Comparison of ENCODE assay signal across 12 cellular contexts in the genomic region with DNA sequence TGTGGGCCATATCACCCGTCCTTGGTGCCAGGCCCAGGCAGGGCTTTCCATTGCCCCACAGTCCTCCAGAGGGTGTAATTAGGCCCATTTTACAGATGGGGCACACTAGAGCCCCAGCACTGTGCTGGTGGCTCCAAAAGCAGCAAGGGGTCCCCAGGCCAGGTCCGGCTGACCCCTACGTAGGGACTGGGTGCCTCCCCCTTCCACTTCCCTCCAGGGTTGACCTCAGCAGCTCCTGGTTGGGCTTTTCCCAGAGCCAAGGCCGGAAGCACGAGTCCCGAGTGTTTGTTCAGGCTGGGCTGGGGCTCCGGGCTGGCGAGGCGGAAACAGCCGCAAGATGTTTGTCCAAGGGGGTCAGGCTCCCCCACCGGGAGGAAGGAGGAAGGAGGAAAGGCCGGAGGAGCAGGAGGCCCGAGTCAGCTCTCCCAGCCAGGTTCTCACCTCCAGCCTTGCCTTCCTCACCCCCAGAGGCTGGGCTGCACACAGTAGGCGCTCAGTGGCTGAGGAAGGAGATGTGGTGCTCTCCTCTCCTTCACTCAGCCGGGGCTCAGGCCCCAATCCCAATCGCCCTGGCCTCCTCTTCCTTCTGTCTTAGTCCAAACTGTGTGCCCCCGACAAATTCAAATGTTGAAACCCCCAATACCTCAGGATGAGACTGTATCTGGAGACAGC. TPM values are rescaled to one million over a fixed set of nuclear protein-coding genes. Genes with fewer than 3 reads are reported as not detected.
DNase-seq lines count a peak whose midpoint lies in the region; ATAC-seq and TF ChIP-seq lines count a peak whose summit lies in the region.
"Had no signal": no experiment of that assay in that cellular context is flagged by ENCODE, and none has a peak within 500 bp of the region (broad histone marks: within the 10 kb centered on the region; RNA-seq: fewer than 3 reads in every experiment).

No MANE protein-coding gene starts in this region.

- H3K9me3 ChIP-seq in SK-N-SH (no peaks in the 10 kb centered on the region), muscle layer of colon (ENCODE audit: low read length) (no peaks in the 10 kb centered on the region)

- ATAC-seq in SK-N-SH treated with all-trans-retinoic acid at 6 μM for 48 hours, result no peak
- ATAC-seq: activated CD8-positive, alpha-beta T cell treated with anti-CD3 and anti-CD28 coated beads, Interleukin-2, amount 10 ng/mL, durations not matched to agents 7 days and 5 days had no signal

- no peaks in the 10 kb centered on the region for H4K20me1 ChIP-seq in SK-N-SH (ENCODE audit: insufficient read depth)

- in situ Hi-C loops in KBM-7 (cut with MboI; ENCODE audit: low pct_unique_long_range_greater_than_20kb, low sequenced_read_pairs), result no loop called here

- TF ChIP-seq EP300 in SK-N-SH (IDR thresholded peaks at IDR 0.05; ENCODE audit: borderline replicate concordance in 1 of 2, low read depth in 1 of 2, low read length in 1 of 2), result no peak

- 80% methylated on average over 9 of the region's 17 CpGs for WGBS in SK-N-SH (ENCODE audit: low lambda C conversion rate)

- no peak overlapping the region for H3K27ac ChIP-seq in SK-N-SH (ENCODE audit: low read depth in 2 of 2, low read length in 1 of 2)
- peak overlapping the region; percentile 7 for H3K27ac ChIP-seq in muscle layer of colon (ENCODE audit: low read depth, low read length)
- H3K27ac ChIP-seq: SK-N-MC had no signal

- H3K4me3 ChIP-seq in SK-N-SH (ENCODE audit: low read depth in 2 of 2, low read length in 1 of 2) (no peak overlapping the region), fibroblast of pulmonary artery (replicated peaks; ENCODE audit: low read depth, low read length) (no peak overlapping the region), muscle layer of colon (ENCODE audit: low read depth in 1 of 2, low read length in 2 of 2) (no peak overlapping the region)
- H3K4me3 ChIP-seq: SK-N-MC had no signal

- CTCF ChIA-PET in SK-N-SH (lab: Yijun Ruan, JAX), result no interaction called here
- CTCF ChIA-PET in HEK293T (lab: Yijun Ruan, JAX), result interaction anchor here (1.6 kb wide), 1 partner anchor 319 kb away, joined by 3 read pairs; no protein-coding TSS in a partner anchor

- DNase-seq in SK-N-SH (peak; percentile 27), fibroblast of pulmonary artery (ENCODE audit: low read depth) (peak; percentile 50), ureter (ENCODE audit: low spot score) (peak; percentile 82), HEK293T (ENCODE audit: extremely low spot score) (no peak), KBM-7 (no peak), OCI-M1 (lab: John Stamatoyannopoulos, UW) (no peak)
- DNase-seq: activated CD8-positive, alpha-beta T cell treated with anti-CD3 and anti-CD28 coated beads, Interleukin-2, amount 10 ng/mL, durations not matched to agents 7 days and 5 days; NCI-H226; occipital lobe had no signal

- no peaks in the 10 kb centered on the region for H3K27me3 ChIP-seq in SK-N-SH (ENCODE audit: insufficient read depth)
- no peaks in the 10 kb centered on the region for H3K27me3 ChIP-seq in muscle layer of colon (ENCODE audit: control insufficient read depth in 1 of 2, insufficient read depth in 2 of 2, low read length in 2 of 2)

- H3K9ac ChIP-seq in SK-N-SH (no peak overlapping the region), muscle layer of colon (ENCODE audit: low read length) (no peak overlapping the region)

- no peaks in the 10 kb centered on the region for H3F3A ChIP-seq in SK-N-SH (replicated peaks; ENCODE audit: insufficient read depth)

- no peaks in the 10 kb centered on the region for H3K9me2 ChIP-seq in SK-N-SH

- TF ChIP-seq RAD21 in SK-N-SH (IDR thresholded peaks at IDR 0.05; ENCODE audit: low read length), result no peak

- no peak overlapping the region for H2AFZ ChIP-seq in SK-N-SH (ENCODE audit: low read depth)

- POLR2A ChIA-PET in SK-N-SH (lab: Yijun Ruan, JAX) (no interaction called here), HEK293T (lab: Yijun Ruan, JAX) (no interaction called here)

- H3K4me1 ChIP-seq in SK-N-SH (ENCODE audit: control insufficient read depth in 1 of 2, insufficient read depth in 2 of 2, low read depth in 1 of 2, low read length in 1 of 2) (no peaks in the 10 kb centered on the region; a peak in 1 of 4 replicates), muscle layer of colon (ENCODE audit: insufficient read depth, low read length) (peaks cover 40% of the 10 kb centered on the region)

- H3K36me3 ChIP-seq in SK-N-SH (replicated peaks in 1 of 2; ENCODE audit: control insufficient read depth in 1 of 2, insufficient read depth in 2 of 2, low read length in 1 of 2), result no peaks in the 10 kb centered on the region
- no peaks in the 10 kb centered on the region for H3K36me3 ChIP-seq in muscle layer of colon (ENCODE audit: insufficient read depth, low read length)

- no peak overlapping the region for H3K4me2 ChIP-seq in SK-N-SH

- H3K79me2 ChIP-seq in SK-N-SH (ENCODE audit: insufficient read depth), result no peaks in the 10 kb centered on the region

- TF ChIP-seq CTCF in SK-N-SH (IDR thresholded peaks at IDR 0.05) (no peak), fibroblast of pulmonary artery (IDR thresholded peaks at IDR 0.05; ENCODE audit: low read length, missing control alignments) (no peak)

TF ChIP-seq in SK-N-SH, 30 proteins besides CTCF, POLR2A, EP300 and RAD21:
- no peak for TF ChIP-seq FOSL2 (IDR thresholded peaks at IDR 0.05; ENCODE audit: borderline replicate concordance, low read depth)
- TF ChIP-seq YY1 (IDR thresholded peaks at IDR 0.05; ENCODE audit: low read depth), result no peak
- no peak for TF ChIP-seq EZH2phosphoT487 (IDR thresholded peaks at IDR 0.05; ENCODE audit: borderline replicate concordance, low read depth)
- no peak for TF ChIP-seq MEF2A (IDR thresholded peaks at IDR 0.05; ENCODE audit: borderline replicate concordance, low read depth)
- no peak for TF ChIP-seq NRF1 (IDR thresholded peaks at IDR 0.05; ENCODE audit: low read depth, low read length)
- no peak for TF ChIP-seq RCOR1 (IDR thresholded peaks at IDR 0.05; ENCODE audit: low read length)
- no peak for TF ChIP-seq JUND (IDR thresholded peaks at IDR 0.05)
- no peak for TF ChIP-seq GABPA (IDR thresholded peaks at IDR 0.05; ENCODE audit: low read depth)
- TF ChIP-seq SIN3A (IDR thresholded peaks at IDR 0.05; ENCODE audit: borderline replicate concordance, low read depth, low read length), result no peak

TF ChIP-seq in SK-N-SH treated with all-trans-retinoic acid at 6 μM for 48 hours, 23 proteins besides CTCF, POLR2A, EP300 and RAD21 (continues in another document):
- no peak for TF ChIP-seq ZFP3 (CRISPR knock-in tag; IDR thresholded peaks at IDR 0.05)
- TF ChIP-seq TCF4 (CRISPR knock-in tag; IDR thresholded peaks at IDR 0.05; ENCODE audit: borderline replicate concordance), result no peak
- TF ChIP-seq ESRRG (CRISPR knock-in tag; IDR thresholded peaks at IDR 0.05), result no peak
- TF ChIP-seq SNAI2 (CRISPR knock-in tag; IDR thresholded peaks at IDR 0.05), result no peak
- no peak for TF ChIP-seq RARB (CRISPR knock-in tag; IDR thresholded peaks at IDR 0.05)
- no peak for TF ChIP-seq TOX (CRISPR knock-in tag; IDR thresholded peaks at IDR 0.05; ENCODE audit: borderline replicate concordance)
- no peak for TF ChIP-seq GLIS3 (CRISPR knock-in tag; IDR thresholded peaks at IDR 0.05)
- TF ChIP-seq, protein P1, sequence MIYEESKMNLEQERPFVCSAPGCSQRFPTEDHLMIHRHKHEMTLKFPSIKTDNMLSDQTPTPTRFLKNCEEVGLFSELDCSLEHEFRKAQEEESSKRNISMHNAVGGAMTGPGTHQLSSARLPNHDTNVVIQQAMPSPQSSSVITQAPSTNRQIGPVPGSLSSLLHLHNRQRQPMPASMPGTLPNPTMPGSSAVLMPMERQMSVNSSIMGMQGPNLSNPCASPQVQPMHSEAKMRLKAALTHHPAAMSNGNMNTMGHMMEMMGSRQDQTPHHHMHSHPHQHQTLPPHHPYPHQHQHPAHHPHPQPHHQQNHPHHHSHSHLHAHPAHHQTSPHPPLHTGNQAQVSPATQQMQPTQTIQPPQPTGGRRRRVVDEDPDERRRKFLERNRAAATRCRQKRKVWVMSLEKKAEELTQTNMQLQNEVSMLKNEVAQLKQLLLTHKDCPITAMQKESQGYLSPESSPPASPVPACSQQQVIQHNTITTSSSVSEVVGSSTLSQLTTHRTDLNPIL (CRISPR knock-in tag; IDR thresholded peaks at IDR 0.05; ENCODE audit: low read depth), result no peak
- no peak for TF ChIP-seq ISL1 (CRISPR knock-in tag; IDR thresholded peaks at IDR 0.05)
- TF ChIP-seq ZNF8 (CRISPR knock-in tag; IDR thresholded peaks at IDR 0.05), result no peak
- TF ChIP-seq PPARA (CRISPR knock-in tag; IDR thresholded peaks at IDR 0.05; ENCODE audit: borderline replicate concordance), result no peak
- no peak for TF ChIP-seq ZFP30 (CRISPR knock-in tag; IDR thresholded peaks at IDR 0.05)

TF ChIP-seq in HEK293T, 16 proteins besides CTCF, POLR2A, EP300 and RAD21:
- no peak for TF ChIP-seq ARNT (IDR thresholded peaks at IDR 0.05)
- TF ChIP-seq ELF4 (IDR thresholded peaks at IDR 0.05), result no peak
- no peak for TF ChIP-seq HDGF (IDR thresholded peaks at IDR 0.05; ENCODE audit: borderline replicate concordance)
- TF ChIP-seq FOXK2 (IDR thresholded peaks at IDR 0.05), result no peak
- no peak for TF ChIP-seq FOXA1 (IDR thresholded peaks at IDR 0.05)
- no peak for TF ChIP-seq BHLHE40 (IDR thresholded peaks at IDR 0.05; ENCODE audit: borderline replicate concordance)
- TF ChIP-seq SUZ12 (IDR thresholded peaks at IDR 0.05), result no peak
- TF ChIP-seq LEF1 (IDR thresholded peaks at IDR 0.05; ENCODE audit: borderline replicate concordance), result no peak
- TF ChIP-seq FOXM1 (IDR thresholded peaks at IDR 0.05; ENCODE audit: borderline replicate concordance), result no peak
- no peak for TF ChIP-seq L3MBTL2 (conservative IDR thresholded peaks at IDR 0.05)
- no peak for TF ChIP-seq NFRKB (IDR thresholded peaks at IDR 0.05)
- TF ChIP-seq, protein P2, sequence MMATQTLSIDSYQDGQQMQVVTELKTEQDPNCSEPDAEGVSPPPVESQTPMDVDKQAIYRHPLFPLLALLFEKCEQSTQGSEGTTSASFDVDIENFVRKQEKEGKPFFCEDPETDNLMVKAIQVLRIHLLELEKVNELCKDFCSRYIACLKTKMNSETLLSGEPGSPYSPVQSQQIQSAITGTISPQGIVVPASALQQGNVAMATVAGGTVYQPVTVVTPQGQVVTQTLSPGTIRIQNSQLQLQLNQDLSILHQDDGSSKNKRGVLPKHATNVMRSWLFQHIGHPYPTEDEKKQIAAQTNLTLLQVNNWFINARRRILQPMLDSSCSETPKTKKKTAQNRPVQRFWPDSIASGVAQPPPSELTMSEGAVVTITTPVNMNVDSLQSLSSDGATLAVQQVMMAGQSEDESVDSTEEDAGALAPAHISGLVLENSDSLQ (IDR thresholded peaks at IDR 0.05), result no peak
- no peak for TF ChIP-seq TARDBP (IDR thresholded peaks at IDR 0.05)
- TF ChIP-seq SP1 (IDR thresholded peaks at IDR 0.05), result no peak
- TF ChIP-seq ZNF384 (IDR thresholded peaks at IDR 0.05), result no peak
- no peak for TF ChIP-seq CTBP1 (IDR thresholded peaks at IDR 0.05; ENCODE audit: borderline replicate concordance)

RNA-seq across cellular contexts. Expression of a gene that starts 17.1 kb away (rescaled TPM):
- polyA plus RNA-seq in SK-N-SH (2012; rRNA removed), result 43.0 and 53.5 TPM in 2 replicates
- polyA plus RNA-seq in SK-N-SH (2012; cell fraction: cytosol; rRNA removed), result 26.5 and 37.7 TPM in 2 replicates
- 122 and 155 TPM in 2 replicates for polyA plus RNA-seq in SK-N-SH (2012; cell fraction: nucleus; rRNA removed)
- total RNA-seq in ureter, result 138 TPM

Comparison
In these comparisons a context has a peak if more than half of its experiments do, and no peak if none do; other contexts are left out.
1. DNase-seq: peak in SK-N-SH (single experiment), fibroblast of pulmonary artery (single experiment) and ureter (single experiment); none in HEK293T (single experiment), KBM-7 (single experiment) and OCI-M1 (single experiment).